27 cellular contexts compared by ENCODE assay signal in the genomic region with DNA sequence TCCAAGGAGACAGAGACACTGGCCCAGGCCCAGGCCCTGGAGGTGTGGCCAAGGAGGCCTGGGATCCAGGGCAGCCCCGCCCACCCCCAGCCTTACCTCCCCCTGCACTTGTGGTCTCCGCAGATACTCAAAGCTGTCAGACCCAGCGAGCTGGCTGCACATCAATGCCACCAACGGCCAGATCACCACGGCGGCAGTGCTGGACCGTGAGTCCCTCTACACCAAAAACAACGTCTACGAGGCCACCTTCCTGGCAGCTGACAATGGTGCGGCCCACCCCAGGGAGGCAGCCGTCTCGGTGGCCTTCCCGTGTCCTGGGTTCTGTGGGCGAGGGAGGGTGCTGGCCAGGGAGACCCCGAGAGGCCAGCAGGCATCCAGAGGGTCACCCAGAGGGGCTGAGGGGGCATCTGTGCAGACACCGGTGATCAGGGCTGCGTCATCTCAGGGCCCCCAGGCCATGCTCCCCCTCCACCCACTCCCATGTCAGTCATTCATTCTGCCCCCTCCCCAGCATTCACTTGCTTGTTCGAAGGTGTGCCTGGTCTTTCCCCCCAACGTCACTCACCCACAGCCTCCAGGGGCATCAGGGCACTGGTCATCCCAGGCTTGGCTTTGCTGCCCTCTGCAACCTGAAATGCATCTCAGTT.
"Had no signal": no experiment of that assay in that cellular context is flagged by ENCODE, and none has a peak within 500 bp of the region (broad histone marks: within the 10 kb centered on the region; RNA-seq: fewer than 3 reads in every experiment).

No MANE protein-coding gene starts in this region.

- H3K4me3 ChIP-seq: adrenal gland, body of pancreas, colonic mucosa, esophagus squamous epithelium, lung, mucosa of descending colon, skin epidermis had no signal

- H3K27ac Mint-ChIP-seq: activated CD8-positive, alpha-beta memory T cell treated with anti-CD3 and anti-CD28 coated beads, Interleukin-2, amount 10 ng/mL, durations not matched to agents 7 days and 5 days; activated CD8-positive, alpha-beta T cell treated with anti-CD3 and anti-CD28 coated beads, Interleukin-2, amount 10 ng/mL, durations not matched to agents 7 days and 5 days; activated naive CD4-positive, alpha-beta T cell treated with anti-CD3 and anti-CD28 coated beads, Interleukin-2, amount 50 U/mL, for 72 hours; activated T-helper 2 cell treated with anti-CD3 and anti-CD28 coated beads, Interferon-gamma antibody, Interleukin-2, Interleukin-4, amounts not matched to agents 10 μg/mL and 5 μg/mL and 100 μg/mL, durations not matched to agents 14 hours and 24 hours and 36 hours; natural killer cell treated with Interleukin-12 subunit alpha and Interleukin-12 subunit beta and Interleukin-15 and Interleukin-18, amount 100 ng/mL, for 72 hours; stimulated activated effector memory CD8-positive, alpha-beta T cell treated with anti-CD3 and anti-CD28 coated beads, Interleukin-12 subunit alpha, Interleukin-12 subunit beta, amount 100 ng/mL, for 72 hours; stimulated activated naive CD8-positive, alpha-beta T cell treated with anti-CD3 and anti-CD28 coated beads, Interleukin-15, Interleukin-2, amounts not matched to agents 100 ng/mL and 50 ng/mL, for 24 hours; type B pancreatic cell; WTC11 had no signal

- H3K4me1 ChIP-seq: adrenal gland, body of pancreas, colonic mucosa, esophagus squamous epithelium had no signal

- H3K27me3 ChIP-seq: adrenal gland, body of pancreas, colonic mucosa had no signal

- H3K36me3 ChIP-seq: adrenal gland, colonic mucosa, esophagus squamous epithelium had no signal

- H3K27me3 Mint-ChIP-seq: activated CD8-positive, alpha-beta memory T cell treated with anti-CD3 and anti-CD28 coated beads, Interleukin-2, amount 10 ng/mL, durations not matched to agents 7 days and 5 days; natural killer cell treated with Interleukin-12 subunit alpha and Interleukin-12 subunit beta and Interleukin-15 and Interleukin-18, amount 100 ng/mL, for 72 hours; stimulated activated naive CD8-positive, alpha-beta T cell treated with anti-CD3 and anti-CD28 coated beads, Interleukin-15, Interleukin-2, amounts not matched to agents 100 ng/mL and 50 ng/mL, for 24 hours had no signal

- H3K9me3 Mint-ChIP-seq: activated naive CD4-positive, alpha-beta T cell treated with anti-CD3 and anti-CD28 coated beads, Interleukin-2, amount 50 U/mL, for 72 hours; activated T-helper 2 cell treated with anti-CD3 and anti-CD28 coated beads, Interferon-gamma antibody, Interleukin-2, Interleukin-4, amounts not matched to agents 10 μg/mL and 5 μg/mL and 100 μg/mL, durations not matched to agents 14 hours and 24 hours and 36 hours; natural killer cell treated with Interleukin-12 subunit alpha and Interleukin-12 subunit beta and Interleukin-15 and Interleukin-18, amount 100 ng/mL, for 72 hours; stimulated activated effector memory CD8-positive, alpha-beta T cell treated with anti-CD3 and anti-CD28 coated beads, Interleukin-12 subunit alpha, Interleukin-12 subunit beta, amount 100 ng/mL, for 72 hours; stimulated activated naive CD8-positive, alpha-beta T cell treated with anti-CD3 and anti-CD28 coated beads, Interleukin-15, Interleukin-2, amounts not matched to agents 100 ng/mL and 50 ng/mL, for 24 hours; type B pancreatic cell had no signal

- ATAC-seq: activated CD8-positive, alpha-beta memory T cell treated with anti-CD3 and anti-CD28 coated beads, Interleukin-2, amount 10 ng/mL, durations not matched to agents 7 days and 5 days; activated CD8-positive, alpha-beta T cell treated with anti-CD3 and anti-CD28 coated beads, Interleukin-2, amount 10 ng/mL, durations not matched to agents 7 days and 5 days; activated naive CD4-positive, alpha-beta T cell treated with anti-CD3 and anti-CD28 coated beads, Interleukin-2, amount 50 U/mL, for 72 hours; body of pancreas; left cardiac atrium; mucosa of descending colon; natural killer cell treated with Interleukin-12 subunit alpha and Interleukin-12 subunit beta and Interleukin-15 and Interleukin-18, amount 100 ng/mL, for 72 hours; sciatic nerve; stimulated activated effector memory CD8-positive, alpha-beta T cell treated with anti-CD3 and anti-CD28 coated beads, Interleukin-12 subunit alpha, Interleukin-12 subunit beta, amount 100 ng/mL, for 72 hours; WTC11 had no signal

- DNase-seq: activated CD4-positive, alpha-beta T cell treated with anti-CD3 and anti-CD28 coated beads for 1 hour; activated CD4-positive, alpha-beta T cell treated with anti-CD3 and anti-CD28 coated beads, Interleukin-2, amount 50 U/mL, for 1 hour; activated CD8-positive, alpha-beta memory T cell treated with anti-CD3 and anti-CD28 coated beads, Interleukin-2, amount 10 ng/mL, durations not matched to agents 7 days and 5 days; activated CD8-positive, alpha-beta T cell treated with anti-CD3 and anti-CD28 coated beads, Interleukin-2, amount 10 ng/mL, durations not matched to agents 7 days and 5 days; activated T-cell treated with anti-CD3 and anti-CD28 coated beads, Interleukin-2, amount 50 U/mL, for 48 hours; adrenal gland; body of pancreas; colonic mucosa; effector CD8-positive, alpha-beta T cell; esophagus squamous epithelium; foreskin melanocyte; islet precursor cell; left cardiac atrium; stimulated activated CD4-positive, alpha-beta T cell treated with anti-CD3 and anti-CD28 coated beads, Interleukin-4, amount 100 ng/mL, for 24 hours; T-helper 2 cell had no signal

- H3K4me3 Mint-ChIP-seq: activated CD8-positive, alpha-beta memory T cell treated with anti-CD3 and anti-CD28 coated beads, Interleukin-2, amount 10 ng/mL, durations not matched to agents 7 days and 5 days; activated CD8-positive, alpha-beta T cell treated with anti-CD3 and anti-CD28 coated beads, Interleukin-2, amount 10 ng/mL, durations not matched to agents 7 days and 5 days; natural killer cell treated with Interleukin-12 subunit alpha and Interleukin-12 subunit beta and Interleukin-15 and Interleukin-18, amount 100 ng/mL, for 72 hours; stimulated activated effector memory CD8-positive, alpha-beta T cell treated with anti-CD3 and anti-CD28 coated beads, Interleukin-12 subunit alpha, Interleukin-12 subunit beta, amount 100 ng/mL, for 72 hours; stimulated activated naive CD8-positive, alpha-beta T cell treated with anti-CD3 and anti-CD28 coated beads, Interleukin-15, Interleukin-2, amounts not matched to agents 100 ng/mL and 50 ng/mL, for 24 hours; type B pancreatic cell; WTC11 had no signal

- H3K4me1 Mint-ChIP-seq: activated CD8-positive, alpha-beta memory T cell treated with anti-CD3 and anti-CD28 coated beads, Interleukin-2, amount 10 ng/mL, durations not matched to agents 7 days and 5 days; stimulated activated effector memory CD8-positive, alpha-beta T cell treated with anti-CD3 and anti-CD28 coated beads, Interleukin-12 subunit alpha, Interleukin-12 subunit beta, amount 100 ng/mL, for 72 hours; WTC11 had no signal

- H3K27ac ChIP-seq: adrenal gland, body of pancreas, colonic mucosa, epithelial cell of prostate, esophagus squamous epithelium, skin epidermis had no signal

- H3K9me3 ChIP-seq: adrenal gland, body of pancreas, colonic mucosa, esophagus squamous epithelium, mucosa of descending colon had no signal

- H3K36me3 Mint-ChIP-seq: activated CD8-positive, alpha-beta memory T cell treated with anti-CD3 and anti-CD28 coated beads, Interleukin-2, amount 10 ng/mL, durations not matched to agents 7 days and 5 days; activated naive CD4-positive, alpha-beta T cell treated with anti-CD3 and anti-CD28 coated beads, Interleukin-2, amount 50 U/mL, for 72 hours; natural killer cell treated with Interleukin-12 subunit alpha and Interleukin-12 subunit beta and Interleukin-15 and Interleukin-18, amount 100 ng/mL, for 72 hours; stimulated activated effector memory CD8-positive, alpha-beta T cell treated with anti-CD3 and anti-CD28 coated beads, Interleukin-12 subunit alpha, Interleukin-12 subunit beta, amount 100 ng/mL, for 72 hours; type B pancreatic cell; WTC11 had no signal
